Comparison of ENCODE assay signal across 8 cellular contexts in genomic region chr1:156705918-156706646, GRCh38. TPM values are rescaled to one million over a fixed set of nuclear protein-coding genes. Genes with fewer than 3 reads are reported as not detected.
DNase-seq lines count a peak whose midpoint lies in the region; ATAC-seq and TF ChIP-seq lines count a peak whose summit lies in the region.

No MANE protein-coding gene starts in this region.

- dilution Hi-C loops in IMR-90 (cut with HindIII; ENCODE audit: low sequenced_read_pairs, unreplicated experiment) = no loop called here

- H3K9me3 ChIP-seq in IMR-90 (ENCODE audit: control insufficient read depth, insufficient read depth, low read length) = no peaks in the 10 kb centered on the region
- H3K9me3 ChIP-seq in SK-N-MC (ENCODE audit: low read depth, low read length) = no peaks in the 10 kb centered on the region
- no peaks in the 10 kb centered on the region for H3K9me3 ChIP-seq in heart right ventricle
- no peaks in the 10 kb centered on the region for H3K9me3 ChIP-seq in psoas muscle
- H3K9me3 ChIP-seq in aorta (ENCODE audit: control insufficient read depth, low read length) = no peaks in the 10 kb centered on the region

- H4K8ac ChIP-seq in IMR-90 (ENCODE audit: low read depth in 2 of 2, low read length in 2 of 2) = peak overlapping the region; percentile 77 to 88

- H3K14ac ChIP-seq in IMR-90 (replicated peaks; ENCODE audit: low read depth, low read length) = peak overlapping the region; percentile 47; the same call in 1 of the 2 replicates

- intact Hi-C loops in IMR-90 (cut with micrococcal nuclease) (loop anchor here (1.0 kb wide), 1 partner anchor 17 kb away; no protein-coding TSS in a partner anchor), heart right ventricle (cut with DNase I) (no loop called here), psoas muscle (cut with DNase I) (no loop called here), aorta (cut with DNase I) (no loop called here)

- no peak overlapping the region for H3K23ac ChIP-seq in IMR-90 (ENCODE audit: low read depth, low read length)

- H2AK5ac ChIP-seq in IMR-90 (ENCODE audit: low read depth, low read length) = peak overlapping the region; percentile 91

- peak overlapping the region; percentile 90 for H2AK9ac ChIP-seq in IMR-90 (replicated peaks; ENCODE audit: low read depth, low read length, poor library complexity)

- no peak for TF ChIP-seq POLR2A in IMR-90 (IDR thresholded peaks at IDR 0.05; ENCODE audit: low read depth, low read length)

- peak overlapping the region; percentile 48; the same call in 1 of the 2 replicates for H3K18ac ChIP-seq in IMR-90 (ENCODE audit: low read depth, low read length)

- DNase-seq in CD1c-positive myeloid dendritic cell (ENCODE audit: extremely low spot score) (peak; percentile 74), IMR-90 (peak; percentile 34), SK-N-MC (ENCODE audit: low read depth, low spot score) (no peak), heart right ventricle (peak; percentile 57 to 58), psoas muscle (peak; percentile 68 to 76), aorta (peak; percentile 69 to 92)

- H2BK5ac ChIP-seq in IMR-90 (ENCODE audit: low read depth, low read length, poor library complexity, severe bottlenecking) = no peak overlapping the region

- H3K27me3 Mint-ChIP-seq in activated naive CD8-positive, alpha-beta T cell = no peaks in the 10 kb centered on the region

- peak; percentile 24 for ATAC-seq in IMR-90 (ENCODE audit: low read depth)
- peak in 7 of 8 donors; percentile 53 to 83 (median 68) for ATAC-seq in heart right ventricle
- ATAC-seq in psoas muscle = peak; percentile 50 to 75 (median 60)
- peak; percentile 82 for ATAC-seq in aorta (ENCODE audit: low FRiP score)
- no peak for ATAC-seq in GM21529 (IDR thresholded peaks at IDR 0.05; ENCODE audit: unreplicated experiment)

- peak overlapping the region; percentile 59 for H2BK20ac ChIP-seq in IMR-90 (ENCODE audit: low read depth, low read length)

- POLR2A ChIA-PET in IMR-90 (lab: Charles Lee; ENCODE audit: unreplicated experiment) = no interaction called here

- peak overlapping the region; percentile 81 for H3K4ac ChIP-seq in IMR-90 (ENCODE audit: low read depth, low read length)

- H3K4me1 ChIP-seq in IMR-90 (ENCODE audit: control insufficient read depth, insufficient read depth, low read length) = peaks cover 48% of the 10 kb centered on the region
- peaks cover 17 to 65% (median 40%) of the 10 kb centered on the region in 9 donors for H3K4me1 ChIP-seq in heart right ventricle
- peaks cover 22% of the 10 kb centered on the region for H3K4me1 ChIP-seq in psoas muscle
- H3K4me1 ChIP-seq in aorta (ENCODE audit: control insufficient read depth in 1 of 2, insufficient read depth in 2 of 2, low read length in 2 of 2) = no peaks in the 10 kb centered on the region

- peak overlapping the region; percentile 80 for H2BK120ac ChIP-seq in IMR-90 (ENCODE audit: low read depth, low read length)

- peak overlapping the region; percentile 82 for H3K4me3 Mint-ChIP-seq in activated naive CD8-positive, alpha-beta T cell

- in situ Hi-C loops in IMR-90 (cut with MboI; ENCODE audit: low sequenced_read_pairs) = no loop called here

- peak overlapping the region; percentile 83; the same call in 2 of the 3 replicates for H2BK15ac ChIP-seq in IMR-90 (ENCODE audit: low read depth, low read length)

- peak; percentile 69 for TF ChIP-seq CTCF in IMR-90 (conservative IDR thresholded peaks at IDR 0.05; ENCODE audit: low read depth, low read length)
- TF ChIP-seq CTCF in heart right ventricle (IDR thresholded peaks at IDR 0.05) = peak; percentile 62 to 89 (median 82)
- TF ChIP-seq CTCF in psoas muscle (IDR thresholded peaks at IDR 0.05) = peak; percentile 71

- H3K36me3 ChIP-seq in IMR-90 (ENCODE audit: control insufficient read depth, insufficient read depth, low read length) = no peaks in the 10 kb centered on the region
- no peaks in the 10 kb centered on the region for H3K36me3 ChIP-seq in SK-N-MC (ENCODE audit: insufficient read depth, low read length)
- no peaks in the 10 kb centered on the region for H3K36me3 ChIP-seq in heart right ventricle
- no peaks in the 10 kb centered on the region for H3K36me3 ChIP-seq in psoas muscle (ENCODE audit: insufficient read depth in 1 of 2, low read depth in 1 of 2)
- no peaks in the 10 kb centered on the region for H3K36me3 ChIP-seq in aorta (ENCODE audit: control insufficient read depth in 1 of 2, insufficient read depth in 2 of 2, low read length in 1 of 2)

- H3K4me1 Mint-ChIP-seq in activated naive CD8-positive, alpha-beta T cell (ENCODE audit: low read depth) = peaks cover 28% of the 10 kb centered on the region

- no peaks in the 10 kb centered on the region for H4K20me1 ChIP-seq in IMR-90 (ENCODE audit: insufficient read depth, low read length)

- CTCF ChIA-PET in IMR-90 (lab: Yijun Ruan, JAX) = interaction anchor here (0.6 to 6.9 kb wide), 4 partner anchors 16 to 45 kb away, joined by 3 to 54 read pairs (median 4); partner anchors contain the start of gene HDGF

- no peak overlapping the region for H3K56ac ChIP-seq in IMR-90 (ENCODE audit: extremely low read depth, insufficient read depth, low read length)

- peaks cover 5% of the 10 kb centered on the region for H3K27me3 ChIP-seq in IMR-90 (ENCODE audit: control insufficient read depth, insufficient read depth, low read length)
- peaks cover 5 to 62% (median 41%) of the 10 kb centered on the region in 7 donors for H3K27me3 ChIP-seq in heart right ventricle
- H3K27me3 ChIP-seq in psoas muscle (ENCODE audit: insufficient read depth in 3 of 3, low read length in 2 of 3) = peaks cover 0 to 51% (median 16%) of the 10 kb centered on the region in 3 donors
- H3K27me3 ChIP-seq in aorta (ENCODE audit: control insufficient read depth in 1 of 2, insufficient read depth in 2 of 2, low read length in 1 of 2) = no peaks in the 10 kb centered on the region

- H3K79me1 ChIP-seq in IMR-90 (ENCODE audit: low read depth in 1 of 2, low read length in 2 of 2) = no peaks in the 10 kb centered on the region

- no peaks in the 10 kb centered on the region for H3K9me3 Mint-ChIP-seq in activated naive CD8-positive, alpha-beta T cell (ENCODE audit: low read depth)

- H3K4me2 ChIP-seq in IMR-90 (ENCODE audit: low read depth, low read length) = peak overlapping the region; percentile 81

- H3K9ac ChIP-seq in IMR-90 (ENCODE audit: low read depth, low read length) = peak overlapping the region; percentile 35
- no peak overlapping the region for H3K9ac ChIP-seq in SK-N-MC (ENCODE audit: insufficient read length)

- H3K4me3 ChIP-seq in IMR-90 (ENCODE audit: insufficient read depth, low read depth, low read length) (peak overlapping the region; percentile 15; the same call in 1 of the 2 replicates), SK-N-MC (peak overlapping the region; percentile 71), heart right ventricle (peak overlapping the region; percentile 20 to 53 (median 48)), psoas muscle (peak overlapping the region; percentile 62), aorta (ENCODE audit: low read length in 2 of 2) (peak overlapping the region in 1 of 2 donors; percentile 1)

- peaks cover 3% of the 10 kb centered on the region; the same call in 1 of the 2 replicates for H3K9me1 ChIP-seq in IMR-90 (ENCODE audit: insufficient read depth, low read length)

- peak overlapping the region; percentile 90 for H2AFZ ChIP-seq in IMR-90 (replicated peaks; ENCODE audit: low read length, poor library complexity)

- H4K5ac ChIP-seq in IMR-90 (ENCODE audit: low read depth, low read length) = peak overlapping the region; percentile 73

- H3K27ac ChIP-seq in IMR-90 (ENCODE audit: insufficient read depth, low read length) (peak overlapping the region; percentile 10; the same call in 1 of the 2 replicates), SK-N-MC (no peak overlapping the region), heart right ventricle (peak overlapping the region; percentile 13 to 82 (median 70)), psoas muscle (no peak overlapping the region), aorta (ENCODE audit: low read depth in 1 of 2, low read length in 2 of 2) (peak overlapping the region in 1 of 2 donors; percentile 26)

- peak overlapping the region; percentile 70 for H3K27ac Mint-ChIP-seq in activated naive CD8-positive, alpha-beta T cell

- H3K36me3 Mint-ChIP-seq in activated naive CD8-positive, alpha-beta T cell = no peaks in the 10 kb centered on the region

- TF ChIP-seq RAD21 in IMR-90 (IDR thresholded peaks at IDR 0.05; ENCODE audit: low read length) = peak; percentile 61

- 1% methylated on average over 10 of the region's 45 CpGs; no CpG with 5 or more reads in 1 of the 2 experiments for WGBS in IMR-90 (ENCODE audit: extremely low coverage in 2 of 2, insufficient read length in 1 of 2), 2 experiments
- WGBS in heart right ventricle, 2 donors = 1 to 2% methylated on average over 45 of the region's 45 CpGs
- 1% methylated on average over 43 to 45 of the region's 45 CpGs for WGBS in psoas muscle, 3 donors
- WGBS in aorta, 2 donors = 1% methylated on average over 43 to 45 of the region's 45 CpGs

- peak overlapping the region; percentile 78; the same call in 1 of the 2 replicates for H4K91ac ChIP-seq in IMR-90 (ENCODE audit: insufficient read depth, low read depth, low read length)

- BruUV-seq in IMR-90 (replicated peaks; lab: Mats Ljungman, UMichigan) = no TSS peak

RNA-seq across cellular contexts. Expression of gene CRABP2, which starts 0.7 kb away (rescaled TPM):
- total RNA-seq in IMR-90 (2012; rRNA removed) (6.1 and 6.3 TPM in 2 replicates), heart right ventricle (1 to 10 TPM in 4 of 10 donors, under 1 TPM in 5, not detected in 1; 0.25 to 2.7 (median 0.64) TPM), psoas muscle (1 to 10 TPM in 2 of 4 donors, under 1 TPM in 1, not detected in 1; 0.71 to 1.7 (median 1.6) TPM), aorta (10 to 100 TPM in 1 of 2 donors, 1 to 10 TPM in 1; 3.8 to 34.4 TPM)
- polyA plus RNA-seq in IMR-90 (2012; rRNA removed) (12.2 and 15.7 TPM in 2 replicates), heart right ventricle (1 to 10 TPM; 1.5 to 1.8 TPM), psoas muscle (under 1 TPM; 0.13 to 0.57 (median 0.53) TPM), aorta (1 to 10 TPM; 6.5 to 7.8 TPM)
- 12.2 and 23.5 TPM in 2 replicates for polyA plus RNA-seq in IMR-90 (2012; cell fraction: cytosol; rRNA removed)
- 6.7 and 8.7 TPM in 2 replicates for polyA plus RNA-seq in IMR-90 (2012; cell fraction: nucleus; rRNA removed; ENCODE audit: low replicate concordance)

RNA-seq across cellular contexts. Expression of gene METTL25B, which starts 22.2 kb away (rescaled TPM):
- total RNA-seq in IMR-90 (2012; rRNA removed) = 2.3 and 3.1 TPM in 2 replicates
- 9.6 and 10.1 TPM in 2 replicates for polyA plus RNA-seq in IMR-90 (2012; rRNA removed)
- polyA plus RNA-seq in IMR-90 (2012; cell fraction: cytosol; rRNA removed) = 6.7 and 10.8 TPM in 2 replicates
- polyA plus RNA-seq in IMR-90 (2012; cell fraction: nucleus; rRNA removed; ENCODE audit: low replicate concordance) = 21.6 and 31.1 TPM in 2 replicates
- 10 to 100 TPM; 12.8 to 18.8 (median 15.2) TPM for total RNA-seq in heart right ventricle
- polyA plus RNA-seq in heart right ventricle = 10 to 100 TPM; 17.0 to 45.2 TPM
- total RNA-seq in psoas muscle = 10 to 100 TPM; 18.5 to 32.1 (median 28.5) TPM
- polyA plus RNA-seq in psoas muscle = 10 to 100 TPM; 22.1 to 31.5 (median 27.0) TPM
- 10 to 100 TPM; 20.7 to 33.6 TPM for total RNA-seq in aorta
- 10 to 100 TPM; 24.2 to 46.2 TPM for polyA plus RNA-seq in aorta

RNA-seq across cellular contexts. Expression of gene ISG20L2, which starts 22.5 kb away (rescaled TPM):
- total RNA-seq in IMR-90 (2012; rRNA removed) (13.6 and 17.0 TPM in 2 replicates), heart right ventricle (10 to 100 TPM; 10.5 to 17.5 (median 15.2) TPM), psoas muscle (10 to 100 TPM in 3 of 4 donors, 1 to 10 TPM in 1; 7.4 to 19.8 (median 16.5) TPM), aorta (10 to 100 TPM; 20.6 to 26.9 TPM)
- polyA plus RNA-seq in IMR-90 (2012; rRNA removed) (27.2 and 27.3 TPM in 2 replicates), heart right ventricle (10 to 100 TPM in 1 of 2 donors, 1 to 10 TPM in 1; 5.7 to 11.3 TPM), psoas muscle (10 to 100 TPM in 2 of 3 donors, 1 to 10 TPM in 1; 7.6 to 20.4 (median 20.2) TPM), aorta (10 to 100 TPM; 11.7 to 20.2 TPM)
- 11.1 and 15.5 TPM in 2 replicates for polyA plus RNA-seq in IMR-90 (2012; cell fraction: cytosol; rRNA removed)
- 9.0 and 15.3 TPM in 2 replicates for polyA plus RNA-seq in IMR-90 (2012; cell fraction: nucleus; rRNA removed; ENCODE audit: low replicate concordance)

RNA-seq across cellular contexts. Expression of gene NES, which starts 28.9 kb away (rescaled TPM):
- total RNA-seq in IMR-90 (2012; rRNA removed) = 40.1 and 46.1 TPM in 2 replicates
- 25.3 and 26.7 TPM in 2 replicates for polyA plus RNA-seq in IMR-90 (2012; rRNA removed)
- polyA plus RNA-seq in IMR-90 (2012; cell fraction: cytosol; rRNA removed) = 12.6 and 13.2 TPM in 2 replicates
- 30.6 and 35.9 TPM in 2 replicates for polyA plus RNA-seq in IMR-90 (2012; cell fraction: nucleus; rRNA removed; ENCODE audit: low replicate concordance)
- 100 to 1,000 TPM in 9 of 10 donors, 10 to 100 TPM in 1; 84.6 to 389 (median 196) TPM for total RNA-seq in heart right ventricle
- polyA plus RNA-seq in heart right ventricle = 100 to 1,000 TPM in 1 of 2 donors, 10 to 100 TPM in 1; 46.8 to 116 TPM
- 100 to 1,000 TPM in 1 of 4 donors, 10 to 100 TPM in 3; 40.5 to 581 (median 80.2) TPM for total RNA-seq in psoas muscle
- 10 to 100 TPM; 12.3 to 23.8 (median 17.2) TPM for polyA plus RNA-seq in psoas muscle
- 10 to 100 TPM; 47.9 to 57.2 TPM for total RNA-seq in aorta
- 1 to 10 TPM; 5.5 to 8.0 TPM for polyA plus RNA-seq in aorta

RNA-seq across cellular contexts. Expression of gene MRPL24, which starts 34.8 kb away (rescaled TPM):
- total RNA-seq in IMR-90 (2012; rRNA removed) = 65.3 and 68.8 TPM in 2 replicates
- 94.9 and 99.5 TPM in 2 replicates for polyA plus RNA-seq in IMR-90 (2012; rRNA removed)
- 81.9 and 119 TPM in 2 replicates for polyA plus RNA-seq in IMR-90 (2012; cell fraction: cytosol; rRNA removed)
- 30.0 and 38.2 TPM in 2 replicates for polyA plus RNA-seq in IMR-90 (2012; cell fraction: nucleus; rRNA removed; ENCODE audit: low replicate concordance)
- 100 to 1,000 TPM in 2 of 10 donors, 10 to 100 TPM in 8; 70.3 to 105 (median 86.7) TPM for total RNA-seq in heart right ventricle
- 100 to 1,000 TPM; 157 to 250 TPM for polyA plus RNA-seq in heart right ventricle
- total RNA-seq in psoas muscle = 100 to 1,000 TPM in 2 of 4 donors, 10 to 100 TPM in 2; 86.1 to 137 (median 99.8) TPM
- polyA plus RNA-seq in psoas muscle = 100 to 1,000 TPM; 140 to 174 (median 146) TPM
- total RNA-seq in aorta = 10 to 100 TPM; 44.0 to 46.1 TPM
- polyA plus RNA-seq in aorta = 10 to 100 TPM; 68.5 to 73.1 TPM

Comparison
In these comparisons a context has a peak if more than half of its experiments do, and no peak if none do; other contexts are left out.
1. H3K27ac ChIP-seq: peak in IMR-90 (single experiment) and heart right ventricle (10 of 10); none in SK-N-MC (single experiment) and psoas muscle (single experiment).
2. Peak in every context shown above with its lines, with median percentiles within 50 percentile points of each other: CTCF ChIP-seq.